Comparison of ENCODE assay signal across 10 cellular contexts in the genomic region with DNA sequence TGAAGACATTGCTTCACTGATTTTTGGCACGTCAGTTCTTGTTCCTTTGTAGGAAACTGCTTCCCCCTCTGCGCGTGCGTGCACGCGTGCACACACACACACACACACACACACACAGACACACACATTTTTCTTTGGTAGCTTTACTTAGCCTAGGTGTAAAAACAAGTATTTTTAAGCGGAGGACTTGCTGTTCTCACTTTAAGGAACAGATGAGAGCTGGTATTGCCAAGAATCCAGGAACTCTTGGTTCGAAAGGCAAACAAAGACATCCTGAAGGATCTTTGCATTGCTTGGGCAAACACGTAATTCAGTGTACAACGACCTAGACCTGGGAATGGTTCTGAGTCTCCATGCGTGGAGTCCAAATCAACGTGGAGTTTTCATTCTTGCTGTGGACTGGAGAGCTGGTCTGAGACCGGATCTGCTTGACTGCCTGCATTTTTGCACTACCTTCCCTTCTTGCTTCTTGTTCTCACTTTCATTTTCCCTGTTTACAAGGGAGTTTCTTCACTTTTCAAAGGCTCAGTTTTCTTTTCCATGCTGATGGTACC. TPM values are rescaled to one million over a fixed set of nuclear protein-coding genes. Genes with fewer than 3 reads are reported as not detected.
DNase-seq lines count a peak whose midpoint lies in the region; ATAC-seq and TF ChIP-seq lines count a peak whose summit lies in the region.
"Had no signal": no experiment of that assay in that cellular context is flagged by ENCODE, and none has a peak within 500 bp of the region (broad histone marks: within the 10 kb centered on the region; RNA-seq: fewer than 3 reads in every experiment).

No MANE protein-coding gene starts in this region.

- peaks cover 28% of the 10 kb centered on the region for H3K4me1 Mint-ChIP-seq in activated T-cell treated with anti-CD3 and anti-CD28 coated beads, Interleukin-2, amount 50 U/mL, for 24 hours (ENCODE audit: low read depth)

- no peaks in the 10 kb centered on the region for H3K27me3 Mint-ChIP-seq in activated T-cell treated with anti-CD3 and anti-CD28 coated beads, Interleukin-2, amount 50 U/mL, for 24 hours

- H3K36me3 Mint-ChIP-seq in activated T-cell treated with anti-CD3 and anti-CD28 coated beads, Interleukin-2, amount 50 U/mL, for 24 hours (ENCODE audit: low read depth), result peaks cover 66% of the 10 kb centered on the region

- no peak overlapping the region for H3K27ac ChIP-seq in foreskin keratinocyte
- H3K27ac ChIP-seq in temporal lobe (ENCODE audit: low read depth, low read length), result peak overlapping the region; percentile 14

- H3K9me3 Mint-ChIP-seq in activated T-cell treated with anti-CD3 and anti-CD28 coated beads, Interleukin-2, amount 50 U/mL, for 24 hours, result no peaks in the 10 kb centered on the region

- DNase-seq in activated T-cell treated with anti-CD3 and anti-CD28 coated beads, Interleukin-2, amount 50 U/mL, for 24 hours, result no peak
- DNase-seq in activated T-cell treated with anti-CD3 and anti-CD28 coated beads, Interleukin-2, amount 50 U/mL, for 48 hours, result no peak
- DNase-seq in foreskin keratinocyte, result peak; percentile 35 to 68
- no peak for DNase-seq in effector CD4-positive, alpha-beta T cell
- no peak for DNase-seq in NCI-H2171 (lab: John Stamatoyannopoulos, UW)
- no peak for DNase-seq in NCI-H2171 treated with DMSO at 0.1 percent for 48 hours (lab: John Stamatoyannopoulos, UW)
- DNase-seq: NCI-H187 had no signal

- no peaks in the 10 kb centered on the region for H3K27me3 ChIP-seq in foreskin keratinocyte

- H3K4me1 ChIP-seq in foreskin keratinocyte, result peaks cover 2% of the 10 kb centered on the region

- peak overlapping the region; percentile 83 for H3K27ac Mint-ChIP-seq in activated T-cell treated with anti-CD3 and anti-CD28 coated beads, Interleukin-2, amount 50 U/mL, for 24 hours

- ATAC-seq in HG03460 (IDR thresholded peaks at IDR 0.05; ENCODE audit: unreplicated experiment) (peak; percentile 44), foreskin keratinocyte (peak; percentile 23)

- TF ChIP-seq CTCF in foreskin keratinocyte (conservative IDR thresholded peaks at IDR 0.05), result no peak

- peak overlapping the region; percentile 62 for H3K4me3 Mint-ChIP-seq in activated T-cell treated with anti-CD3 and anti-CD28 coated beads, Interleukin-2, amount 50 U/mL, for 24 hours

RNA-seq across cellular contexts. Expression of gene TMEM268, which starts 8.2 kb away (rescaled TPM):
- total RNA-seq in foreskin keratinocyte (7.2 and 8.7 TPM in 2 replicates), temporal lobe (17.9 TPM)
- polyA plus RNA-seq in foreskin keratinocyte, result 2.9 and 3.0 TPM in 2 replicates

RNA-seq across cellular contexts. Expression of gene ATP6V1G1, which starts 31.7 kb away (rescaled TPM):
- total RNA-seq in foreskin keratinocyte (108 and 128 TPM in 2 replicates), temporal lobe (84.8 TPM)
- 102 and 110 TPM in 2 replicates for polyA plus RNA-seq in foreskin keratinocyte

RNA-seq across cellular contexts. Expression of gene TEX53, which starts 38.3 kb away (rescaled TPM):
- total RNA-seq in foreskin keratinocyte (not detected in 2 replicates), temporal lobe (not detected)
- polyA plus RNA-seq in foreskin keratinocyte, result not detected in 2 replicates
- polyA plus RNA-seq: BJ had no signal

Comparison
In these comparisons a context has a peak if more than half of its experiments do, and no peak if none do; other contexts are left out.
1. DNase-seq: peak in foreskin keratinocyte (2 of 2); none in activated T-cell treated with anti-CD3 and anti-CD28 coated beads, Interleukin-2, amount 50 U/mL, for 24 hours (single experiment), activated T-cell treated with anti-CD3 and anti-CD28 coated beads, Interleukin-2, amount 50 U/mL, for 48 hours (0 of 2), effector CD4-positive, alpha-beta T cell (single experiment), NCI-H2171 (single experiment) and NCI-H2171 treated with DMSO at 0.1 percent for 48 hours (single experiment).